In the genomic region with DNA sequence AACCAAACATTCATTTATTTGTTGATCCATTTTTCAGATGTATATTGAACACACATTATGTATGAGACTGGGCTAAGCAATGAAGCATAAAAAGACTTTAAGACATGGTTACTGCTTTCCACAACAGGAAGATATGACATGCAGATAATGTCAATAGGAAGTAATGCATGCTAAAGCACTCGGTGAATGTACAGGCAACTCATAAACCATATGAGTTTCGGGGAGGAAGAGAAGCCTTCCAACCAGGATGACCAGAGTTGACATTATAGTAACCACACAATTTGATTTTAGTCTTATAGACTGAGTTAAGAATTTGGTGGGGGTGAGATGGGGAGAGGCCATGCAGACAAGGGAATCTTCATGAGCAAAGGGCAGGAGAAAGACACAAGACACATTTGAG, we compare ENCODE assay signal across 28 cellular contexts. TPM values are rescaled to one million over a fixed set of nuclear protein-coding genes. Genes with fewer than 3 reads are reported as not detected.
DNase-seq lines count a peak whose midpoint lies in the region; ATAC-seq, FAIRE-seq and TF ChIP-seq lines count a peak whose summit lies in the region.
"Had no signal": no experiment of that assay in that cellular context is flagged by ENCODE, and none has a peak within 500 bp of the region (broad histone marks: within the 10 kb centered on the region; RNA-seq: fewer than 3 reads in every experiment).

No MANE protein-coding gene starts in this region.

- no peak for ATAC-seq in gastrocnemius medialis
- ATAC-seq: A549; stimulated activated memory B cell treated with anti-CD40 and anti-IgM and Interleukin-4, amounts not matched to agents 10 μg/mL and 1 μg/mL and 100 μg/mL, for 72 hours; WTC11 had no signal

- H3K4me3 Mint-ChIP-seq in activated CD4-positive, alpha-beta T cell treated with anti-CD3 and anti-CD28 coated beads, Interleukin-2, amount 10 ng/mL, durations not matched to agents 24 days and 14 days: no peak overlapping the region
- peak overlapping the region; percentile 69 for H3K4me3 Mint-ChIP-seq in T-helper 2 cell treated with Interferon-gamma antibody and Interleukin-4, amounts not matched to agents 5 μg/mL and 100 μg/mL, for 36 hours
- H3K4me3 Mint-ChIP-seq in neural progenitor cell: no peak overlapping the region
- H3K4me3 Mint-ChIP-seq: activated CD4-positive, alpha-beta memory T cell treated with anti-CD3 and anti-CD28 coated beads, Interleukin-2, amount 10 ng/mL, durations not matched to agents 7 days and 5 days; immature natural killer cell; nephron; stimulated activated memory B cell treated with anti-CD40 and anti-IgM and Interleukin-4, amounts not matched to agents 10 μg/mL and 1 μg/mL and 100 μg/mL, for 72 hours; WTC11 had no signal

- no peaks in the 10 kb centered on the region for H3K9me3 Mint-ChIP-seq in activated CD4-positive, alpha-beta T cell treated with anti-CD3 and anti-CD28 coated beads, Interleukin-2, amount 10 ng/mL, durations not matched to agents 24 days and 14 days
- no peaks in the 10 kb centered on the region for H3K9me3 Mint-ChIP-seq in T-helper 2 cell treated with Interferon-gamma antibody and Interleukin-4, amounts not matched to agents 5 μg/mL and 100 μg/mL, for 36 hours
- no peaks in the 10 kb centered on the region for H3K9me3 Mint-ChIP-seq in neural progenitor cell
- H3K9me3 Mint-ChIP-seq: activated CD4-positive, alpha-beta memory T cell treated with anti-CD3 and anti-CD28 coated beads, Interleukin-2, amount 10 ng/mL, durations not matched to agents 7 days and 5 days; activated naive CD4-positive, alpha-beta T cell treated with anti-CD3 and anti-CD28 coated beads, Interleukin-2, amount 50 U/mL, for 72 hours; immature natural killer cell; nephron; stimulated activated memory B cell treated with anti-CD40 and anti-IgM and Interleukin-4, amounts not matched to agents 10 μg/mL and 1 μg/mL and 100 μg/mL, for 72 hours; WTC11 had no signal

- H3K36me3 Mint-ChIP-seq in activated CD4-positive, alpha-beta T cell treated with anti-CD3 and anti-CD28 coated beads, Interleukin-2, amount 10 ng/mL, durations not matched to agents 24 days and 14 days (ENCODE audit: low read depth): no peaks in the 10 kb centered on the region
- no peaks in the 10 kb centered on the region for H3K36me3 Mint-ChIP-seq in T-helper 2 cell treated with Interferon-gamma antibody and Interleukin-4, amounts not matched to agents 5 μg/mL and 100 μg/mL, for 36 hours (ENCODE audit: low read depth)
- H3K36me3 Mint-ChIP-seq in neural progenitor cell: no peaks in the 10 kb centered on the region
- H3K36me3 Mint-ChIP-seq: activated naive CD4-positive, alpha-beta T cell treated with anti-CD3 and anti-CD28 coated beads, Interleukin-2, amount 50 U/mL, for 72 hours; stimulated activated memory B cell treated with anti-CD40 and anti-IgM and Interleukin-4, amounts not matched to agents 10 μg/mL and 1 μg/mL and 100 μg/mL, for 72 hours; WTC11 had no signal

- no peaks in the 10 kb centered on the region for H4K20me1 ChIP-seq in neural progenitor cell (ENCODE audit: low read depth)

- H3K4me1 Mint-ChIP-seq in activated CD4-positive, alpha-beta T cell treated with anti-CD3 and anti-CD28 coated beads, Interleukin-2, amount 10 ng/mL, durations not matched to agents 24 days and 14 days: peaks cover 10% of the 10 kb centered on the region
- H3K4me1 Mint-ChIP-seq in T-helper 2 cell treated with Interferon-gamma antibody and Interleukin-4, amounts not matched to agents 5 μg/mL and 100 μg/mL, for 36 hours (ENCODE audit: low read depth): peaks cover 13% of the 10 kb centered on the region
- peaks cover 10% of the 10 kb centered on the region for H3K4me1 Mint-ChIP-seq in neural progenitor cell
- H3K4me1 Mint-ChIP-seq: nephron had no signal

- TF ChIP-seq CTCF in neural progenitor cell (IDR thresholded peaks at IDR 0.05): no peak
- TF ChIP-seq CTCF in vagina (IDR thresholded peaks at IDR 0.05): no peak
- TF ChIP-seq CTCF in gastrocnemius medialis (IDR thresholded peaks at IDR 0.05 in 4 of 5, conservative IDR thresholded peaks at IDR 0.05 in 1 of 5): no peak

- FAIRE-seq in GM12892 (lab: Jason Lieb, UNC): peak; percentile 42
- FAIRE-seq: A549, bronchial epithelial cell had no signal

- H3K27ac ChIP-seq in neural progenitor cell (no peak overlapping the region), vagina (no peak overlapping the region), gastrocnemius medialis (no peak overlapping the region)
- H3K27ac ChIP-seq: A549, GM23248, suprapubic skin, upper lobe of left lung had no signal

- H3F3A ChIP-seq in neural progenitor cell (ENCODE audit: low read depth): no peaks in the 10 kb centered on the region

- no peaks in the 10 kb centered on the region for H3K27me3 ChIP-seq in neural progenitor cell
- H3K27me3 ChIP-seq in vagina: no peaks in the 10 kb centered on the region
- no peaks in the 10 kb centered on the region for H3K27me3 ChIP-seq in gastrocnemius medialis
- H3K27me3 ChIP-seq: suprapubic skin, upper lobe of left lung had no signal

- H3K4me3 ChIP-seq in neural progenitor cell (no peak overlapping the region), vagina (no peak overlapping the region), gastrocnemius medialis (no peak overlapping the region)
- H3K4me3 ChIP-seq: A549, GM23248, suprapubic skin, upper lobe of left lung had no signal

- no peaks in the 10 kb centered on the region for H3K79me2 ChIP-seq in neural progenitor cell (ENCODE audit: low read depth)

- peaks cover 5% of the 10 kb centered on the region for H3K27me3 Mint-ChIP-seq in activated CD4-positive, alpha-beta T cell treated with anti-CD3 and anti-CD28 coated beads, Interleukin-2, amount 10 ng/mL, durations not matched to agents 24 days and 14 days
- H3K27me3 Mint-ChIP-seq in T-helper 2 cell treated with Interferon-gamma antibody and Interleukin-4, amounts not matched to agents 5 μg/mL and 100 μg/mL, for 36 hours (ENCODE audit: low read depth): peaks cover 3% of the 10 kb centered on the region
- H3K27me3 Mint-ChIP-seq in neural progenitor cell (ENCODE audit: insufficient read depth, low read depth): peaks cover 2% of the 10 kb centered on the region
- H3K27me3 Mint-ChIP-seq: stimulated activated memory B cell treated with anti-CD40 and anti-IgM and Interleukin-4, amounts not matched to agents 10 μg/mL and 1 μg/mL and 100 μg/mL, for 72 hours had no signal

- H3K36me3 ChIP-seq in neural progenitor cell: no peaks in the 10 kb centered on the region
- H3K36me3 ChIP-seq in vagina: no peaks in the 10 kb centered on the region
- H3K36me3 ChIP-seq in gastrocnemius medialis: no peaks in the 10 kb centered on the region
- H3K36me3 ChIP-seq: suprapubic skin, upper lobe of left lung had no signal

- intact Hi-C loops in activated CD4-positive, alpha-beta T cell treated with anti-CD3 and anti-CD28 coated beads, Interleukin-2, amount 10 ng/mL, durations not matched to agents 24 days and 14 days (cut with micrococcal nuclease): no loop called here
- intact Hi-C loops in vagina (cut with DNase I) (no loop called here), gastrocnemius medialis (cut with DNase I; ENCODE audit: low total_unique reads) (no loop called here)

- no peak for TF ChIP-seq POLR2A in GM12892 (IDR thresholded peaks at IDR 0.05; ENCODE audit: low read depth, low read length)
- no peak for TF ChIP-seq POLR2A in vagina (IDR thresholded peaks at IDR 0.05)
- no peak for TF ChIP-seq POLR2A in gastrocnemius medialis (IDR thresholded peaks at IDR 0.05)

- no peak overlapping the region for H3K9ac ChIP-seq in neural progenitor cell
- H3K9ac ChIP-seq: GM23248 had no signal

- DNase-seq in activated CD4-positive, alpha-beta T cell treated with anti-CD3 and anti-CD28 coated beads, Interleukin-2, amount 10 ng/mL, durations not matched to agents 24 days and 14 days: peak; percentile 52
- DNase-seq in activated CD4-positive, alpha-beta T cell treated with anti-CD3 and anti-CD28 coated beads for 1 hour: no peak
- no peak for DNase-seq in GM12892 (ENCODE audit: insufficient read length)
- DNase-seq in T-helper 2 cell treated with Interferon-gamma antibody and Interleukin-4, amounts not matched to agents 5 μg/mL and 100 μg/mL, for 36 hours (ENCODE audit: low spot score): no peak
- DNase-seq in neural progenitor cell (ENCODE audit: low spot score): no peak
- DNase-seq in vagina (ENCODE audit: extremely low spot score in 2 of 2): no peak
- no peak for DNase-seq in gastrocnemius medialis
- no peak for DNase-seq in UCSD-AML1 (lab: John Stamatoyannopoulos, UW; ENCODE audit: unreplicated experiment)
- DNase-seq: activated CD4-positive, alpha-beta memory T cell treated with anti-CD3 and anti-CD28 coated beads, Interleukin-2, amount 10 ng/mL, durations not matched to agents 7 days and 5 days; activated T-cell treated with anti-CD3 and anti-CD28 coated beads for 4 hours; aorta; GM23248; hypothalamus; immature natural killer cell; mammary epithelial cell; NCI-H2081 treated with DMSO at 0.1 percent for 48 hours; NCI-H226; NCI-H526 treated with DMSO at 0.1 percent for 48 hours; Right ventricle myocardium superior; stimulated activated CD4-positive, alpha-beta T cell treated with anti-CD3 and anti-CD28 coated beads, Interleukin-15, amount 100 ng/mL, for 24 hours; upper lobe of left lung had no signal

- no peak overlapping the region for H3K4me2 ChIP-seq in neural progenitor cell
- H3K4me2 ChIP-seq: A549 had no signal

- peak overlapping the region; percentile 31 for H2AFZ ChIP-seq in neural progenitor cell (replicated peaks)
- H2AFZ ChIP-seq: GM23248 had no signal

- H3K4me1 ChIP-seq in neural progenitor cell (peaks cover 18% of the 10 kb centered on the region), vagina (no peaks in the 10 kb centered on the region), gastrocnemius medialis (no peaks in the 10 kb centered on the region)
- H3K4me1 ChIP-seq: A549, suprapubic skin, upper lobe of left lung had no signal

- H3K9me3 ChIP-seq in neural progenitor cell (ENCODE audit: low read depth) (no peaks in the 10 kb centered on the region), vagina (no peaks in the 10 kb centered on the region), gastrocnemius medialis (no peaks in the 10 kb centered on the region)
- H3K9me3 ChIP-seq: A549, suprapubic skin, upper lobe of left lung had no signal

- in situ Hi-C loops in gastrocnemius medialis (cut with MboI; ENCODE audit: low sequenced_read_pairs in 4 of 4): loop anchor here in 1 of 4 donors (25.0 kb wide), 1 partner anchor 165 kb away; a partner anchor contains a TSS

- H3K27ac Mint-ChIP-seq in activated CD4-positive, alpha-beta T cell treated with anti-CD3 and anti-CD28 coated beads, Interleukin-2, amount 10 ng/mL, durations not matched to agents 24 days and 14 days: no peak overlapping the region
- H3K27ac Mint-ChIP-seq in T-helper 2 cell treated with Interferon-gamma antibody and Interleukin-4, amounts not matched to agents 5 μg/mL and 100 μg/mL, for 36 hours: peak overlapping the region; percentile 75
- H3K27ac Mint-ChIP-seq in neural progenitor cell: no peak overlapping the region
- H3K27ac Mint-ChIP-seq: activated CD4-positive, alpha-beta memory T cell treated with anti-CD3 and anti-CD28 coated beads, Interleukin-2, amount 10 ng/mL, durations not matched to agents 7 days and 5 days; activated naive CD4-positive, alpha-beta T cell treated with anti-CD3 and anti-CD28 coated beads, Interleukin-2, amount 50 U/mL, for 72 hours; nephron; stimulated activated memory B cell treated with anti-CD40 and anti-IgM and Interleukin-4, amounts not matched to agents 10 μg/mL and 1 μg/mL and 100 μg/mL, for 72 hours; WTC11 had no signal

RNA-seq across cellular contexts. Expression of a gene that starts 19.1 kb away (rescaled TPM):
- 22.9 and 27.1 TPM in 2 replicates for total RNA-seq in activated CD4-positive, alpha-beta T cell treated with anti-CD3 and anti-CD28 coated beads, Interleukin-2, amount 10 ng/mL, durations not matched to agents 24 days and 14 days
- 10.0 TPM for polyA plus RNA-seq in GM12892 (2012; ENCODE audit: missing spikeins)
- 33.5 and 42.7 TPM in 2 replicates for total RNA-seq in neural progenitor cell (ENCODE audit: low replicate concordance)
- total RNA-seq in vagina: 50.1 TPM
- total RNA-seq in gastrocnemius medialis: 10 to 100 TPM; 43.3 to 53.3 (median 49.8) TPM

RNA-seq across cellular contexts. Expression of a gene that starts 29.8 kb away (rescaled TPM):
- total RNA-seq in activated CD4-positive, alpha-beta T cell treated with anti-CD3 and anti-CD28 coated beads, Interleukin-2, amount 10 ng/mL, durations not matched to agents 24 days and 14 days: 23.6 and 24.1 TPM in 2 replicates
- 29.9 TPM for polyA plus RNA-seq in GM12892 (2012; ENCODE audit: missing spikeins)
- 26.4 and 32.0 TPM in 2 replicates for total RNA-seq in neural progenitor cell (ENCODE audit: low replicate concordance)
- total RNA-seq in vagina: 22.3 TPM
- 10 to 100 TPM; 15.1 to 24.7 (median 20.5) TPM for total RNA-seq in gastrocnemius medialis
